In the genomic region with DNA sequence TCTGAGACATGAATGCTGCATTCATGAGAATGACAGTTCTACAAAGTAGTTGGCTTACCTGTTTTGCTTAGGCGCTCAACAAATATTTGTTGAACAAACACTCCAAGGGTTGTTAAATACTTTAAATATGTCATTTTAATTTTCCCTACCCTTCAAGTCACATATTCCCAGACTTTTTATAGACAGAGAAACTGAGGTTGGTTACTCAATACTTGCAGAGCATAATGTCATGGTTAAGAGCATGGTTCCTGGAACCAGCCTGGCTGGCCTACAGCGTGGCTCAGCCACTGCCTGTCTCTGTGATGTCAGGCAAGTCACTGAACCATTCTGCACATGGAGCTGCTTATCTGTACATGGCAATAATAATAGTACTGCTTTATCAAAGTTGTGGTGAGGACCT, we compare ENCODE assay signal across 14 cellular contexts.
DNase-seq lines count a peak whose midpoint lies in the region; ATAC-seq and TF ChIP-seq lines count a peak whose summit lies in the region.
"Had no signal": no experiment of that assay in that cellular context is flagged by ENCODE, and none has a peak within 500 bp of the region (broad histone marks: within the 10 kb centered on the region; RNA-seq: fewer than 3 reads in every experiment).

No MANE protein-coding gene starts in this region.

- H3K27ac Mint-ChIP-seq in MCF 10A (ENCODE audit: low read depth, unreplicated experiment) = no peak overlapping the region

- WGBS in suprapubic skin = 79% methylated on average over 2 of the region's 2 CpGs

- H3K4me3 Mint-ChIP-seq in MCF 10A (ENCODE audit: unreplicated experiment) = no peak overlapping the region

- no peak for DNase-seq in breast epithelium (ENCODE audit: low spot score in 2 of 2)
- no peak for DNase-seq in MCF 10A (ENCODE audit: unreplicated experiment)
- peak; percentile 46 for DNase-seq in epithelial cell of prostate (ENCODE audit: low read depth, low spot score)
- no peak for DNase-seq in suprapubic skin (ENCODE audit: low spot score in 2 of 2)
- DNase-seq in NCI-H2171 treated with DMSO at 0.1 percent for 48 hours (lab: John Stamatoyannopoulos, UW) = no peak
- DNase-seq in SIG-M5 (lab: John Stamatoyannopoulos, UW) = no peak
- no peak for DNase-seq in MG63
- DNase-seq: activated CD4-positive, alpha-beta T cell treated with anti-CD3 and anti-CD28 coated beads, Interleukin-2, amount 50 U/mL, for 48 hours; activated naive CD4-positive, alpha-beta T cell treated with anti-CD3 and anti-CD28 coated beads, Interleukin-2, amount 50 U/mL, for 16 hours; DMS79; hippocampal formation; Kasumi-1; mesenchymal stem cell had no signal

- peak; percentile 10 for ATAC-seq in HG03571 (IDR thresholded peaks at IDR 0.05; ENCODE audit: unreplicated experiment)

- TF ChIP-seq EP300 in suprapubic skin (IDR thresholded peaks at IDR 0.05) = no peak

- H3K27ac ChIP-seq in breast epithelium (peak overlapping the region; percentile 76 to 88), epithelial cell of prostate (peak overlapping the region; percentile 94), suprapubic skin (peak overlapping the region; percentile 49)

- H3K27me3 ChIP-seq in breast epithelium = no peaks in the 10 kb centered on the region
- no peaks in the 10 kb centered on the region for H3K27me3 ChIP-seq in suprapubic skin
- H3K27me3 ChIP-seq in MG63 = no peaks in the 10 kb centered on the region

- TF ChIP-seq POLR2A in breast epithelium (IDR thresholded peaks at IDR 0.05) (no peak), suprapubic skin (IDR thresholded peaks at IDR 0.05) (no peak)

- no peaks in the 10 kb centered on the region for H3K27me3 Mint-ChIP-seq in MCF 10A (ENCODE audit: insufficient read depth, unreplicated experiment)

- no TSS peak for BruUV-seq in MCF 10A (replicated peaks; lab: Mats Ljungman, UMichigan)

- H3K36me3 ChIP-seq in breast epithelium (no peaks in the 10 kb centered on the region), suprapubic skin (no peaks in the 10 kb centered on the region), MG63 (no peaks in the 10 kb centered on the region)

- H3K4me1 Mint-ChIP-seq in MCF 10A (ENCODE audit: insufficient read depth, unreplicated experiment) = peaks cover 36% of the 10 kb centered on the region

- H3K4me1 ChIP-seq in breast epithelium = peaks cover 7% of the 10 kb centered on the region in 2 donors
- peaks cover 11% of the 10 kb centered on the region for H3K4me1 ChIP-seq in suprapubic skin

- no peaks in the 10 kb centered on the region for H3K9me3 Mint-ChIP-seq in MCF 10A (ENCODE audit: unreplicated experiment)

- TF ChIP-seq CTCF in breast epithelium (IDR thresholded peaks at IDR 0.05) (no peak), MCF 10A (IDR thresholded peaks at IDR 0.05; ENCODE audit: unreplicated experiment) (no peak), suprapubic skin (IDR thresholded peaks at IDR 0.05) (no peak)

- intact Hi-C loops in breast epithelium (cut with DNase I; ENCODE audit: low total_unique reads) = no loop called here
- intact Hi-C loops in MCF 10A (cut with micrococcal nuclease) = loop anchor here (5.0 kb wide), 2 partner anchors 119 to 214 kb away; partner anchors contain the start of gene STK17B

- CTCF ChIA-PET in MCF 10A (lab: Yijun Ruan, JAX) = interaction anchor here (0.5 to 2.8 kb wide), 8 partner anchors 8 to 213 kb away, joined by 3 to 12 read pairs (median 8); no protein-coding TSS in a partner anchor

- H3K4me3 ChIP-seq in breast epithelium = no peak overlapping the region
- H3K4me3 ChIP-seq in suprapubic skin = no peak overlapping the region
- H3K4me3 ChIP-seq in MG63 = no peak overlapping the region

- no peaks in the 10 kb centered on the region for H3K9me3 ChIP-seq in breast epithelium
- H3K9me3 ChIP-seq in suprapubic skin = no peaks in the 10 kb centered on the region
- no peaks in the 10 kb centered on the region for H3K9me3 ChIP-seq in MG63

- no peaks in the 10 kb centered on the region for H3K36me3 Mint-ChIP-seq in MCF 10A (ENCODE audit: insufficient read depth, unreplicated experiment)

- POLR2A ChIA-PET in MCF 10A (lab: Yijun Ruan, JAX) = interaction anchor here (1.4 to 1.5 kb wide), 2 partner anchors 12 to 25 kb away, joined by 3 read pairs; no protein-coding TSS in a partner anchor
